Comparison of ENCODE assay signal across 23 cellular contexts in genomic region chr12:18644564-18644963, GRCh38.
"Had no signal": no experiment of that assay in that cellular context is flagged by ENCODE, and none has a peak within 500 bp of the region (broad histone marks: within the 10 kb centered on the region; RNA-seq: fewer than 3 reads in every experiment).

No MANE protein-coding gene starts in this region.

- DNase-seq: hippocampal formation; left cardiac atrium; left lung; midbrain; naive thymus-derived CD8-positive, alpha-beta T cell; nephron progenitor cell; occipital lobe; psoas muscle; stimulated activated CD4-positive, alpha-beta T cell treated with anti-CD3 and anti-CD28 coated beads, Interleukin-1b, Interleukin-23, amount 100 ng/mL, for 48 hours; stimulated activated CD4-positive, alpha-beta T cell treated with anti-CD3 and anti-CD28 coated beads, Interleukin-2, amount 100 ng/mL, for 48 hours; stimulated activated CD4-positive, alpha-beta T cell treated with anti-CD3 and anti-CD28 coated beads, Interleukin-4, amount 100 ng/mL, for 4 hours; stimulated activated CD8-positive, alpha-beta memory T cell treated with anti-CD3 and anti-CD28 coated beads, Interleukin-4, amount 100 ng/mL, for 48 hours; stimulated activated naive CD4-positive, alpha-beta T cell treated with Interleukin-2 at 50 U/mL for 16 hours; stimulated activated naive CD8-positive, alpha-beta T cell treated with anti-CD3 and anti-CD28 coated beads, Interleukin-15, amount 100 ng/mL, for 72 hours; substantia nigra; upper lobe of right lung had no signal

- H3K27ac ChIP-seq: left lung, neural progenitor cell, neutrophil, parathyroid adenoma, psoas muscle, tibial nerve, upper lobe of right lung had no signal

- H3K4me3 Mint-ChIP-seq: naive thymus-derived CD8-positive, alpha-beta T cell; nephron progenitor cell; neural progenitor cell; stimulated activated memory B cell treated with anti-CD40 and anti-IgM and Interleukin-4, amounts not matched to agents 10 μg/mL and 1 μg/mL and 100 μg/mL, for 72 hours; stimulated activated naive CD8-positive, alpha-beta T cell treated with anti-CD3 and anti-CD28 coated beads, Interleukin-15, amount 100 ng/mL, for 72 hours had no signal

- H3K27ac Mint-ChIP-seq: naive thymus-derived CD8-positive, alpha-beta T cell; nephron progenitor cell; neural progenitor cell; stimulated activated memory B cell treated with anti-CD40 and anti-IgM and Interleukin-4, amounts not matched to agents 10 μg/mL and 1 μg/mL and 100 μg/mL, for 72 hours; stimulated activated naive CD8-positive, alpha-beta T cell treated with anti-CD3 and anti-CD28 coated beads, Interleukin-15, amount 100 ng/mL, for 72 hours had no signal

- H3K4me1 Mint-ChIP-seq: naive thymus-derived CD8-positive, alpha-beta T cell; nephron progenitor cell; stimulated activated memory B cell treated with anti-CD40 and anti-IgM and Interleukin-4, amounts not matched to agents 10 μg/mL and 1 μg/mL and 100 μg/mL, for 72 hours; stimulated activated naive CD8-positive, alpha-beta T cell treated with anti-CD3 and anti-CD28 coated beads, Interleukin-15, amount 100 ng/mL, for 72 hours had no signal

- ATAC-seq: left lung; naive thymus-derived CD8-positive, alpha-beta T cell; psoas muscle; stimulated activated memory B cell treated with anti-CD40 and anti-IgM and Interleukin-4, amounts not matched to agents 10 μg/mL and 1 μg/mL and 100 μg/mL, for 72 hours; stimulated activated naive CD8-positive, alpha-beta T cell treated with anti-CD3 and anti-CD28 coated beads, Interleukin-15, amount 100 ng/mL, for 72 hours; upper lobe of right lung had no signal

- H3K27me3 ChIP-seq: left lung, neural progenitor cell, neutrophil, tibial nerve, upper lobe of right lung had no signal

- H3K9me3 Mint-ChIP-seq: nephron progenitor cell, neural progenitor cell had no signal

- H3K36me3 Mint-ChIP-seq: naive thymus-derived CD8-positive, alpha-beta T cell; neural progenitor cell; stimulated activated memory B cell treated with anti-CD40 and anti-IgM and Interleukin-4, amounts not matched to agents 10 μg/mL and 1 μg/mL and 100 μg/mL, for 72 hours had no signal

- H3K9ac ChIP-seq: neural progenitor cell, parathyroid adenoma had no signal

- H3K4me3 ChIP-seq: left lung, lung, neural progenitor cell, psoas muscle, smooth muscle cell, tibial nerve, upper lobe of right lung had no signal

- H3K9me3 ChIP-seq: left lung, neutrophil, psoas muscle, tibial nerve, upper lobe of right lung had no signal

- H3K27me3 Mint-ChIP-seq: stimulated activated memory B cell treated with anti-CD40 and anti-IgM and Interleukin-4, amounts not matched to agents 10 μg/mL and 1 μg/mL and 100 μg/mL, for 72 hours; stimulated activated naive CD8-positive, alpha-beta T cell treated with anti-CD3 and anti-CD28 coated beads, Interleukin-15, amount 100 ng/mL, for 72 hours had no signal

- H3K36me3 ChIP-seq: left lung, neural progenitor cell, neutrophil, tibial nerve, upper lobe of right lung had no signal

- H3K4me1 ChIP-seq: left lung, neural progenitor cell, parathyroid adenoma, psoas muscle, tibial nerve, upper lobe of right lung had no signal

- H3K4me2 ChIP-seq: neural progenitor cell had no signal

- H2AFZ ChIP-seq: parathyroid adenoma had no signal
